10 cellular contexts compared by ENCODE assay signal in genomic region chr7:120989571-120990220, GRCh38. TPM values are rescaled to one million over a fixed set of nuclear protein-coding genes. Genes with fewer than 3 reads are reported as not detected.
DNase-seq lines count a peak whose midpoint lies in the region; ATAC-seq and TF ChIP-seq lines count a peak whose summit lies in the region.
"Had no signal": no experiment of that assay in that cellular context is flagged by ENCODE, and none has a peak within 500 bp of the region (broad histone marks: within the 10 kb centered on the region; RNA-seq: fewer than 3 reads in every experiment).

No MANE protein-coding gene starts in this region.

- peak overlapping the region; percentile 69 for H3K27ac Mint-ChIP-seq in dendritic cell treated with granulocyte-macrophage colony-stimulating factor and Interleukin-4, amounts not matched to agents 40 ng/mL and 50 ng/mL, for 4 days
- no peak overlapping the region for H3K27ac Mint-ChIP-seq in activated CD8-positive, alpha-beta T cell treated with anti-CD3 and anti-CD28 coated beads, Interleukin-2, amount 10 ng/mL, durations not matched to agents 7 days and 5 days
- H3K27ac Mint-ChIP-seq: progenitor cell of endocrine pancreas had no signal

- no peaks in the 10 kb centered on the region for H3K79me2 ChIP-seq in KMS-11 (ENCODE audit: insufficient read depth, low read depth)

- H3K36me3 ChIP-seq in KMS-11 (ENCODE audit: insufficient read depth) = no peaks in the 10 kb centered on the region

- no peak for ATAC-seq in activated CD8-positive, alpha-beta T cell treated with anti-CD3 and anti-CD28 coated beads, Interleukin-2, amount 10 ng/mL, durations not matched to agents 7 days and 5 days

- CTCF ChIA-PET in activated CD8-positive, alpha-beta T cell treated with anti-CD3 and anti-CD28 coated beads, Interleukin-2, amount 10 ng/mL, durations not matched to agents 7 days and 5 days (lab: Charles Lee) = interaction anchor here (0.9 to 5.4 kb wide), 8 partner anchors 9 to 383 kb away, joined by 3 to 46 read pairs (median 4); no protein-coding TSS in a partner anchor

- no peaks in the 10 kb centered on the region; the same call in 1 of the 2 replicates for H3K27me3 ChIP-seq in KMS-11 (ENCODE audit: insufficient read depth, low read depth)

- DNase-seq in mesenteric fat pad (ENCODE audit: low spot score) (peak; percentile 83), NOMO-1 (lab: John Stamatoyannopoulos, UW; ENCODE audit: unreplicated experiment in 2 of 2) (no peak), T-helper 1 cell (no peak)
- DNase-seq in activated CD8-positive, alpha-beta T cell treated with anti-CD3 and anti-CD28 coated beads, Interleukin-2, amount 10 ng/mL, durations not matched to agents 7 days and 5 days = no peak
- no peak for DNase-seq in activated CD4-positive, CD25-positive, alpha-beta regulatory T cell treated with anti-CD3 and anti-CD28 coated beads, Interleukin-2, amount 50 U/mL, for 72 hours
- DNase-seq: GOT3 had no signal

- H3K4me1 Mint-ChIP-seq in dendritic cell treated with granulocyte-macrophage colony-stimulating factor and Interleukin-4, amounts not matched to agents 40 ng/mL and 50 ng/mL, for 4 days (ENCODE audit: low read depth) = peaks cover 36% of the 10 kb centered on the region
- H3K4me1 Mint-ChIP-seq in activated CD8-positive, alpha-beta T cell treated with anti-CD3 and anti-CD28 coated beads, Interleukin-2, amount 10 ng/mL, durations not matched to agents 7 days and 5 days (ENCODE audit: low read depth) = peaks cover 16% of the 10 kb centered on the region

- H2AFZ ChIP-seq in KMS-11 (ENCODE audit: low read depth) = peak overlapping the region; percentile 65; the same call in 1 of the 2 replicates

- no peak overlapping the region for H3K4me3 ChIP-seq in KMS-11 (IDR thresholded peaks at IDR 0.05; ENCODE audit: insufficient read depth, low read depth, low read length)

- TF ChIP-seq CTCF in KMS-11 (conservative IDR thresholded peaks at IDR 0.05; ENCODE audit: low read depth, low read length) = no peak

- no peaks in the 10 kb centered on the region for H3K9me3 Mint-ChIP-seq in dendritic cell treated with granulocyte-macrophage colony-stimulating factor and Interleukin-4, amounts not matched to agents 40 ng/mL and 50 ng/mL, for 4 days
- H3K9me3 Mint-ChIP-seq in activated CD8-positive, alpha-beta T cell treated with anti-CD3 and anti-CD28 coated beads, Interleukin-2, amount 10 ng/mL, durations not matched to agents 7 days and 5 days (ENCODE audit: insufficient read depth) = no peaks in the 10 kb centered on the region

- peaks cover 4% of the 10 kb centered on the region for H3K27me3 Mint-ChIP-seq in dendritic cell treated with granulocyte-macrophage colony-stimulating factor and Interleukin-4, amounts not matched to agents 40 ng/mL and 50 ng/mL, for 4 days
- peaks cover 48% of the 10 kb centered on the region for H3K27me3 Mint-ChIP-seq in activated CD8-positive, alpha-beta T cell treated with anti-CD3 and anti-CD28 coated beads, Interleukin-2, amount 10 ng/mL, durations not matched to agents 7 days and 5 days (ENCODE audit: low read depth)

- H3K36me3 Mint-ChIP-seq in dendritic cell treated with granulocyte-macrophage colony-stimulating factor and Interleukin-4, amounts not matched to agents 40 ng/mL and 50 ng/mL, for 4 days (ENCODE audit: low read depth) = peaks cover 6% of the 10 kb centered on the region
- no peaks in the 10 kb centered on the region for H3K36me3 Mint-ChIP-seq in activated CD8-positive, alpha-beta T cell treated with anti-CD3 and anti-CD28 coated beads, Interleukin-2, amount 10 ng/mL, durations not matched to agents 7 days and 5 days (ENCODE audit: low read depth)

- no peak overlapping the region for H3K9ac ChIP-seq in KMS-11

- H3K4me1 ChIP-seq in KMS-11 (ENCODE audit: low read depth, poor library complexity, severe bottlenecking) = peaks cover 61% of the 10 kb centered on the region

- intact Hi-C loops in dendritic cell treated with granulocyte-macrophage colony-stimulating factor and Interleukin-4, amounts not matched to agents 40 ng/mL and 50 ng/mL, for 4 days (cut with micrococcal nuclease) = loop anchor here (5.0 kb wide), 2 partner anchors 33 to 37 kb away; partner anchors contain the start of gene ING3

- H4K20me1 ChIP-seq in KMS-11 (ENCODE audit: insufficient read depth) = no peaks in the 10 kb centered on the region

- H3K4me2 ChIP-seq in KMS-11 = peak overlapping the region; percentile 86

- POLR2A ChIA-PET in activated CD8-positive, alpha-beta T cell treated with anti-CD3 and anti-CD28 coated beads, Interleukin-2, amount 10 ng/mL, durations not matched to agents 7 days and 5 days (lab: Charles Lee) = interaction anchor here (0.6 kb wide), 1 partner anchor 406 kb away, joined by 3 read pairs; no protein-coding TSS in a partner anchor

- H3K4me3 Mint-ChIP-seq in dendritic cell treated with granulocyte-macrophage colony-stimulating factor and Interleukin-4, amounts not matched to agents 40 ng/mL and 50 ng/mL, for 4 days = peak overlapping the region; percentile 88
- no peak overlapping the region for H3K4me3 Mint-ChIP-seq in activated CD8-positive, alpha-beta T cell treated with anti-CD3 and anti-CD28 coated beads, Interleukin-2, amount 10 ng/mL, durations not matched to agents 7 days and 5 days

- H3K27ac ChIP-seq in KMS-11 = no peak overlapping the region
- H3K27ac ChIP-seq in temporal lobe (ENCODE audit: low read depth, low read length) = peak overlapping the region; percentile 44

RNA-seq across cellular contexts. Expression of gene CPED1, which starts 1.2 kb away (rescaled TPM):
- total RNA-seq in mesenteric fat pad (44.4 TPM), temporal lobe (2.2 TPM)
- total RNA-seq in activated CD8-positive, alpha-beta T cell treated with anti-CD3 and anti-CD28 coated beads, Interleukin-2, amount 10 ng/mL, durations not matched to agents 7 days and 5 days = not detected

RNA-seq across cellular contexts. Expression of gene ING3, which starts 39.1 kb away (rescaled TPM):
- 14.3 TPM for total RNA-seq in mesenteric fat pad
- 19.9 TPM for total RNA-seq in temporal lobe
- total RNA-seq in activated CD8-positive, alpha-beta T cell treated with anti-CD3 and anti-CD28 coated beads, Interleukin-2, amount 10 ng/mL, durations not matched to agents 7 days and 5 days = 10 to 100 TPM; 19.0 to 20.0 TPM

Comparison
In these comparisons a context has a peak if more than half of its experiments do, and no peak if none do; other contexts are left out.
1. RNA of gene CPED1, which starts 1.2 kb away (total RNA-seq): 44.4 TPM in mesenteric fat pad (single experiment); 2.2 TPM in temporal lobe (single experiment) and not detected in activated CD8-positive, alpha-beta T cell treated with anti-CD3 and anti-CD28 coated beads, Interleukin-2, amount 10 ng/mL, durations not matched to agents 7 days and 5 days; every median in the first group is over 10 times any median in the second.